ENCODE assay signal across 1 cellular context in genomic region chr2:84911135-84911678, GRCh38.
A peak's percentile ranks its signal among the peaks of the same experiment; 100 is the strongest.
TF ChIP-seq lines count a peak whose summit lies in the region.

No MANE protein-coding gene starts in this region.

TF ChIP-seq in HepG2, 621 proteins besides CTCF, POLR2A, EP300 and RAD21:
- TF ChIP-seq SRSF9 (IDR thresholded peaks at IDR 0.05; ENCODE audit: borderline replicate concordance, insufficient read depth, low read depth, low read length, poor library complexity, severe bottlenecking) (no peak), ATRX (CRISPR knock-in tag; IDR thresholded peaks at IDR 0.05; ENCODE audit: borderline replicate concordance) (no peak), CAMTA2 (CRISPR knock-in tag; IDR thresholded peaks at IDR 0.05; ENCODE audit: borderline replicate concordance) (no peak), ZNF576 (CRISPR knock-in tag; IDR thresholded peaks at IDR 0.05) (no peak), HOXA5 (CRISPR knock-in tag; IDR thresholded peaks at IDR 0.05) (no peak), RFXANK (CRISPR knock-in tag; IDR thresholded peaks at IDR 0.05) (no peak), HNRNPK (IDR thresholded peaks at IDR 0.05; ENCODE audit: low read depth, low read length, poor library complexity, severe bottlenecking) (no peak), RELA (CRISPR knock-in tag; IDR thresholded peaks at IDR 0.05) (no peak), RBAK (CRISPR knock-in tag; IDR thresholded peaks at IDR 0.05) (peak; percentile 62; the same call in 1 of the 2 replicates), ZNF12 (CRISPR knock-in tag; IDR thresholded peaks at IDR 0.05) (peak; percentile 85; the same call in 1 of the 2 replicates)
